8 cellular contexts compared by ENCODE assay signal in the genomic region with DNA sequence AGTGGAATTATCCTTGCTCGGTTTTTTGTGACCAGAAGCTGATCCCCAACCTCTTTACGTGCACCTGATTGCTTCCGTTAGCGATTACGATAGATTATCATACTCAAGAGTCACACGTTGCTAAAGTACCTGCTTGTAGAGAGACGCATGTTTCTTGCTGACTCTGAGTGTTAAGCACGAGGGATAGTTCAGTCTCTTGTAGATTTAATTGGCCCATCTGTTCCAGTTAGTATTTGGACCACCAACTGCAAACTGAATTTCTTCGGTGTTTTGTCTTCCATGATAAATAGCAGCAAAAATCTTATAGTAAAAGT. TPM values are rescaled to one million over a fixed set of nuclear protein-coding genes. Genes with fewer than 3 reads are reported as not detected.
A peak's percentile ranks its signal among the peaks of the same experiment; 100 is the strongest.
DNase-seq lines count a peak whose midpoint lies in the region; ATAC-seq, FAIRE-seq and TF ChIP-seq lines count a peak whose summit lies in the region.

No MANE protein-coding gene starts in this region.

- H3K9me3 ChIP-seq in A549: no peaks in the 10 kb centered on the region
- H3K9me3 ChIP-seq in sigmoid colon: no peaks in the 10 kb centered on the region

- peaks cover 5% of the 10 kb centered on the region; the same call in 2 of the 3 replicates for H3K4me1 ChIP-seq in A549
- peaks cover 0 to 34% (median 21%) of the 10 kb centered on the region in 4 donors for H3K4me1 ChIP-seq in sigmoid colon

- ATAC-seq in A549: peak; percentile 15 to 32
- peak; percentile 7 for ATAC-seq in GM18508 (IDR thresholded peaks at IDR 0.05; ENCODE audit: insufficient read depth, unreplicated experiment)
- peak; percentile 14 for ATAC-seq in HG03045 (IDR thresholded peaks at IDR 0.05; ENCODE audit: unreplicated experiment)
- ATAC-seq in HG02840 (IDR thresholded peaks at IDR 0.05; ENCODE audit: low FRiP score, unreplicated experiment): no peak

- TF ChIP-seq POLR2A in A549 (IDR thresholded peaks at IDR 0.05; ENCODE audit: low read length) (no peak), sigmoid colon (IDR thresholded peaks at IDR 0.05) (no peak)

- no peak for TF ChIP-seq CTCF in A549 (IDR thresholded peaks at IDR 0.05)
- no peak for TF ChIP-seq CTCF in fibroblast of pulmonary artery (IDR thresholded peaks at IDR 0.05; ENCODE audit: low read length, missing control alignments)
- TF ChIP-seq CTCF in sigmoid colon (IDR thresholded peaks at IDR 0.05): no peak

- no peak for FAIRE-seq in A549 (lab: Jason Lieb, UNC)

- WGBS in A549 (ENCODE audit: missing lambda C conversion rate): 5% methylated on average over 9 of the region's 9 CpGs
- WGBS in sigmoid colon, 2 donors: 2 to 6% methylated on average over 9 of the region's 9 CpGs

- H3K27me3 ChIP-seq in sigmoid colon: no peaks in the 10 kb centered on the region

- DNase-seq in A549 (ENCODE audit: low read depth in 1 of 2, low spot score in 1 of 2): no peak
- peak; percentile 66 for DNase-seq in RKO (ENCODE audit: low spot score)
- no peak for DNase-seq in fibroblast of pulmonary artery (ENCODE audit: low read depth)
- DNase-seq in sigmoid colon: no peak
- no peak for DNase-seq in GM19238 (ENCODE audit: insufficient read length, low spot score)

- H3K27ac ChIP-seq in A549: peak overlapping the region; percentile 81 to 100
- H3K27ac ChIP-seq in sigmoid colon: peak overlapping the region; percentile 92 to 97 (median 94)

- peak overlapping the region; percentile 86 for H3K4me2 ChIP-seq in A549

- CTCF ChIA-PET in A549 (lab: Yijun Ruan, JAX): interaction anchor here (0.5 kb wide), 1 partner anchor 31 kb away, joined by 3 read pairs; no protein-coding TSS in a partner anchor

- peaks cover 0 to 21% (median 0%) of the 10 kb centered on the region in 4 donors for H3K36me3 ChIP-seq in sigmoid colon

- no peak for TF ChIP-seq EP300 in A549 (IDR thresholded peaks at IDR 0.05)
- no peak for TF ChIP-seq EP300 in sigmoid colon (IDR thresholded peaks at IDR 0.05)

- H3K4me3 ChIP-seq in A549: peak overlapping the region; percentile 67
- H3K4me3 ChIP-seq in fibroblast of pulmonary artery (replicated peaks; ENCODE audit: low read depth, low read length): peak overlapping the region; percentile 75
- H3K4me3 ChIP-seq in sigmoid colon: peak overlapping the region; percentile 64 to 87 (median 76)

- intact Hi-C loops in sigmoid colon (cut with DNase I): no loop called here

- POLR2A ChIA-PET in A549 (lab: Yijun Ruan, JAX): interaction anchor here (0.6 to 1.5 kb wide), 3 partner anchors 19 to 189 kb away, joined by 3 to 6 read pairs (median 3); a partner anchor contains a TSS

- no peak for TF ChIP-seq RAD21 in A549 (conservative IDR thresholded peaks at IDR 0.05 in 1 of 2, IDR thresholded peaks at IDR 0.05 in 1 of 2)

TF ChIP-seq in A549, 52 proteins besides CTCF, POLR2A, EP300 and RAD21:
- TF ChIP-seq ZFP36 (IDR thresholded peaks at IDR 0.05; ENCODE audit: borderline replicate concordance, partially characterized antibody) (no peak), MAFK (IDR thresholded peaks at IDR 0.05; ENCODE audit: partially characterized antibody) (peak; percentile 8)
TF ChIP-seq in A549: peak in this region for 1.

RNA-seq across cellular contexts. Expression of a gene that starts 0.5 kb away (rescaled TPM):
- polyA plus RNA-seq in A549 (2011; rRNA removed) (17.6 and 18.6 TPM in 2 replicates), A549 (2017; fragmentation: RNase III; extraction: RNeasy Plus Mini Kit Qiagen cat#74134 plus additional on column Dnase treatment) (8.3 to 11.2 TPM (median 9.7 TPM) in 3 replicates), sigmoid colon (10 to 100 TPM in 2 of 3 donors, 1 to 10 TPM in 1; 6.6 to 13.6 (median 10.9) TPM)
- 5.4 and 7.9 TPM in 2 replicates for polyA plus RNA-seq in A549 (2012; cell fraction: cytosol; rRNA removed)
- polyA plus RNA-seq in A549 (2012; cell fraction: nucleus; rRNA removed): 6.2 and 10.3 TPM in 2 replicates
- polyA minus RNA-seq in A549 (2011; rRNA and poly(A)+ RNA removed): 17.2 and 18.8 TPM in 2 replicates
- total RNA-seq in sigmoid colon: 10 to 100 TPM in 3 of 4 donors, 1 to 10 TPM in 1; 9.6 to 21.3 (median 16.3) TPM
